Comparison of ENCODE assay signal across 27 cellular contexts in genomic region chr20:11978496-11978895, GRCh38.
"Had no signal": no experiment of that assay in that cellular context is flagged by ENCODE, and none has a peak within 500 bp of the region (broad histone marks: within the 10 kb centered on the region; RNA-seq: fewer than 3 reads in every experiment).

No MANE protein-coding gene starts in this region.

- H3K4me1 ChIP-seq: esophagus muscularis mucosa, foreskin keratinocyte, right atrium auricular region, sigmoid colon, testis, tibial nerve, upper lobe of right lung had no signal

- H3K9ac ChIP-seq: neural progenitor cell had no signal

- H3K4me2 ChIP-seq: hepatocyte had no signal

- H3K36me3 ChIP-seq: esophagus muscularis mucosa, neural progenitor cell, ovary, right atrium auricular region, sigmoid colon, tibial nerve, upper lobe of right lung had no signal

- ATAC-seq: foreskin keratinocyte; left colon; left ventricle myocardium superior; natural killer cell treated with Interleukin-12 subunit alpha and Interleukin-12 subunit beta and Interleukin-15 and Interleukin-18, amount 100 ng/mL, for 72 hours; stimulated activated naive B cell treated with anti-CD40 and anti-IgM and Interleukin-4, amounts not matched to agents 10 μg/mL and 1 μg/mL and 100 μg/mL, for 72 hours; stimulated activated naive CD8-positive, alpha-beta T cell treated with anti-CD3 and anti-CD28 coated beads, Interleukin-15, amount 100 ng/mL, for 72 hours; upper lobe of right lung had no signal

- H3K9me3 ChIP-seq: ovary, right atrium auricular region, sigmoid colon, testis, tibial nerve, upper lobe of right lung had no signal

- DNase-seq: cortex of kidney; dorsolateral prefrontal cortex; effector CD8-positive, alpha-beta T cell; foreskin keratinocyte; head of caudate nucleus; left colon; left ventricle myocardium superior; mesenchymal stem cell; midbrain; nucleus accumbens; ovary; sigmoid colon; stimulated activated CD4-positive, alpha-beta T cell treated with anti-CD3 and anti-CD28 coated beads, Interleukin-2, amount 100 ng/mL, for 24 hours; stimulated activated CD4-positive, alpha-beta T cell treated with anti-CD3 and anti-CD28 coated beads, Interleukin-4, amount 100 ng/mL, for 4 hours; stimulated activated naive B cell treated with anti-CD40 and anti-IgM and Interleukin-4, amounts not matched to agents 10 μg/mL and 1 μg/mL and 100 μg/mL, for 72 hours; stimulated activated naive CD8-positive, alpha-beta T cell treated with anti-CD3 and anti-CD28 coated beads, Interleukin-15, amount 100 ng/mL, for 72 hours; testis; upper lobe of right lung had no signal

- H3K79me2 ChIP-seq: hepatocyte had no signal

- H2AFZ ChIP-seq: hepatocyte, neural progenitor cell had no signal

- H3K27me3 ChIP-seq: dorsolateral prefrontal cortex, esophagus muscularis mucosa, hepatocyte, neural progenitor cell, ovary, right atrium auricular region, sigmoid colon, testis, tibial nerve, upper lobe of right lung had no signal

- H3K4me3 ChIP-seq: dorsolateral prefrontal cortex, esophagus muscularis mucosa, hepatocyte, lung, neural progenitor cell, ovary, right atrium auricular region, sigmoid colon, skin epidermis, testis, tibial nerve, upper lobe of right lung had no signal

- H3K27ac ChIP-seq: epithelial cell of prostate, esophagus muscularis mucosa, foreskin keratinocyte, hepatocyte, ovary, right atrium auricular region, sigmoid colon, skin epidermis, testis, tibial nerve, upper lobe of right lung had no signal
